In genomic region chr15:80159811-80160569, GRCh38 we compare ENCODE assay signal across 2 cellular contexts.
A peak's percentile ranks its signal among the peaks of the same experiment; 100 is the strongest.
TF ChIP-seq lines count a peak whose summit lies in the region.

No MANE protein-coding gene starts in this region.

TF ChIP-seq in IMR-90, 13 proteins besides CTCF, POLR2A, EP300 and RAD21:
- TF ChIP-seq RFX5 (IDR thresholded peaks at IDR 0.05; ENCODE audit: low read depth, low read length): no peak
- TF ChIP-seq BHLHE40 (IDR thresholded peaks at IDR 0.05; ENCODE audit: low read depth, low read length): no peak
- no peak for TF ChIP-seq CHD1 (IDR thresholded peaks at IDR 0.05; ENCODE audit: low read depth, low read length)
- no peak for TF ChIP-seq CEBPB (IDR thresholded peaks at IDR 0.05; ENCODE audit: low read depth, low read length)
- TF ChIP-seq NFE2L2 (IDR thresholded peaks at IDR 0.05; ENCODE audit: low read depth, low read length): no peak
- TF ChIP-seq MXI1 (IDR thresholded peaks at IDR 0.05; ENCODE audit: borderline replicate concordance, low read depth, low read length): no peak
- TF ChIP-seq, protein P1, sequence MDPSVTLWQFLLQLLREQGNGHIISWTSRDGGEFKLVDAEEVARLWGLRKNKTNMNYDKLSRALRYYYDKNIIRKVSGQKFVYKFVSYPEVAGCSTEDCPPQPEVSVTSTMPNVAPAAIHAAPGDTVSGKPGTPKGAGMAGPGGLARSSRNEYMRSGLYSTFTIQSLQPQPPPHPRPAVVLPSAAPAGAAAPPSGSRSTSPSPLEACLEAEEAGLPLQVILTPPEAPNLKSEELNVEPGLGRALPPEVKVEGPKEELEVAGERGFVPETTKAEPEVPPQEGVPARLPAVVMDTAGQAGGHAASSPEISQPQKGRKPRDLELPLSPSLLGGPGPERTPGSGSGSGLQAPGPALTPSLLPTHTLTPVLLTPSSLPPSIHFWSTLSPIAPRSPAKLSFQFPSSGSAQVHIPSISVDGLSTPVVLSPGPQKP (IDR thresholded peaks at IDR 0.05; ENCODE audit: borderline replicate concordance, low read depth, low read length): no peak
- TF ChIP-seq FOS (IDR thresholded peaks at IDR 0.05; ENCODE audit: low read depth, low read length): no peak
- TF ChIP-seq MAFK (IDR thresholded peaks at IDR 0.05; ENCODE audit: low read depth, low read length): no peak
- no peak for TF ChIP-seq RCOR1 (IDR thresholded peaks at IDR 0.05; ENCODE audit: insufficient replicate concordance, low read length)
- TF ChIP-seq SMC3 (IDR thresholded peaks at IDR 0.05; ENCODE audit: low read depth, low read length): no peak
- TF ChIP-seq, protein P2, sequence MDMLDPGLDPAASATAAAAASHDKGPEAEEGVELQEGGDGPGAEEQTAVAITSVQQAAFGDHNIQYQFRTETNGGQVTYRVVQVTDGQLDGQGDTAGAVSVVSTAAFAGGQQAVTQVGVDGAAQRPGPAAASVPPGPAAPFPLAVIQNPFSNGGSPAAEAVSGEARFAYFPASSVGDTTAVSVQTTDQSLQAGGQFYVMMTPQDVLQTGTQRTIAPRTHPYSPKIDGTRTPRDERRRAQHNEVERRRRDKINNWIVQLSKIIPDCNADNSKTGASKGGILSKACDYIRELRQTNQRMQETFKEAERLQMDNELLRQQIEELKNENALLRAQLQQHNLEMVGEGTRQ (IDR thresholded peaks at IDR 0.05; ENCODE audit: low read depth, low read length): no peak
- TF ChIP-seq MAZ (IDR thresholded peaks at IDR 0.05; ENCODE audit: borderline replicate concordance, low read depth, low read length): no peak

TF ChIP-seq in K562, 482 proteins besides CTCF, POLR2A, EP300 and RAD21:
- TF ChIP-seq ZNF263 (CRISPR knock-in tag; IDR thresholded peaks at IDR 0.05; ENCODE audit: borderline replicate concordance): no peak
- no peak for TF ChIP-seq NCOR1 (IDR thresholded peaks at IDR 0.05)
- TF ChIP-seq EGR1 (conservative IDR thresholded peaks at IDR 0.05): 0 out of 2 replicates have a peak, but pooled peaks have one; percentile 18
- no peak for TF ChIP-seq ATF1 (CRISPR knock-in tag; IDR thresholded peaks at IDR 0.05)
- TF ChIP-seq ATF1 (tag; IDR thresholded peaks at IDR 0.05): no peak
- TF ChIP-seq BRD9 (IDR thresholded peaks at IDR 0.05; ENCODE audit: low read depth, partially characterized antibody): no peak
- TF ChIP-seq BRCA1 (IDR thresholded peaks at IDR 0.05): no peak
- no peak for TF ChIP-seq BRCA1 (CRISPR knock-in tag; IDR thresholded peaks at IDR 0.05)
- TF ChIP-seq GTF2E2 (tag; IDR thresholded peaks at IDR 0.05): no peak
- no peak for TF ChIP-seq ZNF354B (CRISPR knock-in tag; IDR thresholded peaks at IDR 0.05)
- TF ChIP-seq RBFOX2 (IDR thresholded peaks at IDR 0.05; ENCODE audit: low read depth, low read length): peak; percentile 48
- no peak for TF ChIP-seq FOXK1 (CRISPR knock-in tag; IDR thresholded peaks at IDR 0.05; ENCODE audit: borderline replicate concordance)
- TF ChIP-seq MYNN (IDR thresholded peaks at IDR 0.05): no peak
- no peak for TF ChIP-seq MYNN (CRISPR knock-in tag; IDR thresholded peaks at IDR 0.05)
- TF ChIP-seq, protein P3, sequence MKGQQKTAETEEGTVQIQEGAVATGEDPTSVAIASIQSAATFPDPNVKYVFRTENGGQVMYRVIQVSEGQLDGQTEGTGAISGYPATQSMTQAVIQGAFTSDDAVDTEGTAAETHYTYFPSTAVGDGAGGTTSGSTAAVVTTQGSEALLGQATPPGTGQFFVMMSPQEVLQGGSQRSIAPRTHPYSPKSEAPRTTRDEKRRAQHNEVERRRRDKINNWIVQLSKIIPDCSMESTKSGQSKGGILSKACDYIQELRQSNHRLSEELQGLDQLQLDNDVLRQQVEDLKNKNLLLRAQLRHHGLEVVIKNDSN (CRISPR knock-in tag; IDR thresholded peaks at IDR 0.05): no peak
- no peak for TF ChIP-seq KLF16 (IDR thresholded peaks at IDR 0.05)
- TF ChIP-seq PHTF2 (CRISPR knock-in tag; IDR thresholded peaks at IDR 0.05): no peak
- TF ChIP-seq, protein P4, sequence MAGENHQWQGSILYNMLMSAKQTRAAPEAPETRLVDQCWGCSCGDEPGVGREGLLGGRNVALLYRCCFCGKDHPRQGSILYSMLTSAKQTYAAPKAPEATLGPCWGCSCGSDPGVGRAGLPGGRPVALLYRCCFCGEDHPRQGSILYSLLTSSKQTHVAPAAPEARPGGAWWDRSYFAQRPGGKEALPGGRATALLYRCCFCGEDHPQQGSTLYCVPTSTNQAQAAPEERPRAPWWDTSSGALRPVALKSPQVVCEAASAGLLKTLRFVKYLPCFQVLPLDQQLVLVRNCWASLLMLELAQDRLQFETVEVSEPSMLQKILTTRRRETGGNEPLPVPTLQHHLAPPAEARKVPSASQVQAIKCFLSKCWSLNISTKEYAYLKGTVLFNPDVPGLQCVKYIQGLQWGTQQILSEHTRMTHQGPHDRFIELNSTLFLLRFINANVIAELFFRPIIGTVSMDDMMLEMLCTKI (IDR thresholded peaks at IDR 0.05; ENCODE audit: partially characterized antibody): no peak
- TF ChIP-seq, protein P5, sequence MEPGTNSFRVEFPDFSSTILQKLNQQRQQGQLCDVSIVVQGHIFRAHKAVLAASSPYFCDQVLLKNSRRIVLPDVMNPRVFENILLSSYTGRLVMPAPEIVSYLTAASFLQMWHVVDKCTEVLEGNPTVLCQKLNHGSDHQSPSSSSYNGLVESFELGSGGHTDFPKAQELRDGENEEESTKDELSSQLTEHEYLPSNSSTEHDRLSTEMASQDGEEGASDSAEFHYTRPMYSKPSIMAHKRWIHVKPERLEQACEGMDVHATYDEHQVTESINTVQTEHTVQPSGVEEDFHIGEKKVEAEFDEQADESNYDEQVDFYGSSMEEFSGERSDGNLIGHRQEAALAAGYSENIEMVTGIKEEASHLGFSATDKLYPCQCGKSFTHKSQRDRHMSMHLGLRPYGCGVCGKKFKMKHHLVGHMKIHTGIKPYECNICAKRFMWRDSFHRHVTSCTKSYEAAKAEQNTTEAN (CRISPR knock-in tag; IDR thresholded peaks at IDR 0.05): no peak
- no peak for TF ChIP-seq ZNF644 (tag; IDR thresholded peaks at IDR 0.05; ENCODE audit: low read depth)
- TF ChIP-seq, protein P6, sequence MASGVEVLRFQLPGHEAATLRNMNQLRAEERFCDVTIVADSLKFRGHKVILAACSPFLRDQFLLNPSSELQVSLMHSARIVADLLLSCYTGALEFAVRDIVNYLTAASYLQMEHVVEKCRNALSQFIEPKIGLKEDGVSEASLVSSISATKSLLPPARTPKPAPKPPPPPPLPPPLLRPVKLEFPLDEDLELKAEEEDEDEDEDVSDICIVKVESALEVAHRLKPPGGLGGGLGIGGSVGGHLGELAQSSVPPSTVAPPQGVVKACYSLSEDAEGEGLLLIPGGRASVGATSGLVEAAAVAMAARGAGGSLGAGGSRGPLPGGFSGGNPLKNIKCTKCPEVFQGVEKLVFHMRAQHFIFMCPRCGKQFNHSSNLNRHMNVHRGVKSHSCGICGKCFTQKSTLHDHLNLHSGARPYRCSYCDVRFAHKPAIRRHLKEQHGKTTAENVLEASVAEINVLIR (CRISPR knock-in tag; IDR thresholded peaks at IDR 0.05): no peak
- TF ChIP-seq HMG20A (CRISPR knock-in tag; conservative IDR thresholded peaks at IDR 0.05): no peak
- no peak for TF ChIP-seq SP1 (CRISPR knock-in tag; IDR thresholded peaks at IDR 0.05)
- TF ChIP-seq CBX5 (IDR thresholded peaks at IDR 0.05; ENCODE audit: borderline replicate concordance, low read depth): no peak
- no peak for TF ChIP-seq TAL1 (IDR thresholded peaks at IDR 0.05)
- 0 out of 2 replicates have a peak, but pooled peaks have one; percentile 11 for TF ChIP-seq DMBX1 (CRISPR knock-in tag; IDR thresholded peaks at IDR 0.05; ENCODE audit: borderline replicate concordance)
- no peak for TF ChIP-seq POLR2AphosphoS5 (IDR thresholded peaks at IDR 0.05; ENCODE audit: control insufficient read depth, insufficient read depth, low read depth, low read length)
- TF ChIP-seq PRMT5 (CRISPR knock-in tag; IDR thresholded peaks at IDR 0.05): no peak
- no peak for TF ChIP-seq ZBTB8A (IDR thresholded peaks at IDR 0.05; ENCODE audit: partially characterized antibody)
- TF ChIP-seq ZNF121 (CRISPR knock-in tag; conservative IDR thresholded peaks at IDR 0.05): no peak
- TF ChIP-seq NFIC (IDR thresholded peaks at IDR 0.05): peak; percentile 31; the same call in 1 of the 2 replicates
- no peak for TF ChIP-seq CSDE1 (IDR thresholded peaks at IDR 0.05)
- TF ChIP-seq HNRNPH1 (optimal IDR thresholded peaks at IDR 0.05; ENCODE audit: low read depth, low read length): no peak
- no peak for TF ChIP-seq TRIM28 (IDR thresholded peaks at IDR 0.05)
TF ChIP-seq in K562: peak in this region for 4.
